ENCODE assay signal across 1 cellular context in genomic region chr14:83689265-83689664, GRCh38.
A peak's percentile ranks its signal among the peaks of the same experiment; 100 is the strongest.
TF ChIP-seq lines count a peak whose summit lies in the region.

No MANE protein-coding gene starts in this region.

TF ChIP-seq in HepG2, 621 proteins besides CTCF, POLR2A, EP300 and RAD21 (continued from another document):
- no peak for TF ChIP-seq JUN (CRISPR knock-in tag; IDR thresholded peaks at IDR 0.05)
- TF ChIP-seq JARID2 (CRISPR knock-in tag; IDR thresholded peaks at IDR 0.05; ENCODE audit: insufficient replicate concordance) = no peak
- TF ChIP-seq MAFF (IDR thresholded peaks at IDR 0.05; ENCODE audit: low read depth, low read length) = peak; percentile 67; the same call in 1 of the 2 replicates
